8 cellular contexts compared by ENCODE assay signal in the genomic region with DNA sequence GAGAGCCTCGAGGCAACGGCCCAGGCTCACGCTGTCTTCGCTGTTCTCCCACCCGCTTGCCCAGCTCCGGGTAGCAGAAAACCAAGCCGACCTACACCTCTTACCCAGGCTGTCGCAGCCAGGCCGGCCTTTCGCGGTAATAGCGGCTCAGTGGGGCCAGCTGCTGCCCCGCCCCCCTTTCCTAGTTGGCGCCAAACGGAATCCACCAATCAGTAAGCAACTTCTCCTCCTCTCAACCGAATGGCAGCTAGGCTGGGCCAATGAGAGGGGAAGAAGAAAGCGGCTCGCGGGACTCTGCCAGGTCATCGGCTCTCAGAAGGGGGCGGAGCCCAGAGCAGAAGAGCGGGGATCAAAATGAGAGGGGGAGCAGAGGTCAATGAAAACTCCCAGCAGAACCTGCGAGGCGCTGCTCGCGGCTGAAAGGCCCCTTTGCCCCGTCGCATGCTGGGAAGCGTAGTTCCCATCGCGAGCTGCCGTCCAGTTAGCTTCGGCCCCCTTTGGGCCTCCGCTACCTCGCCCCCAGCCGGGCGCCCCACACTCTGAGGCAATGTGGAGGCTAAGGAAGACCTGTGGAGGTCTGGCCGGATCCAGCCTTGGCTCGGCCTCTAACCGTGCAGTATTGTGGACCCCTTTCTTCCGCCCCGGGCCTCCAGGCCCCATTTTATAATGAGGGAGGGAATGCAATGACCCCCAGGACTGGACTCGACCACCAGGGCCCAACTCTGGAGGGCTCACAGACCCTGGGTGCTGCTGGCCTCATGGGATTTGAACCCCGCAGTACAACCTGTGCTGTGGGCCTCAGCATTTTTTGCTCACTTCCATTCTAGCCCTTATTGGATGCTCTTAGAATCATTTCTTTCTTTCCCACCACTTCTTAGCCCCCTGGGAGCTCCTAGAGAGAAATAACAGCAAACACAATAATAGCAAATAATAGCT. TPM values are rescaled to one million over a fixed set of nuclear protein-coding genes. Genes with fewer than 3 reads are reported as not detected.
DNase-seq lines count a peak whose midpoint lies in the region; ATAC-seq and TF ChIP-seq lines count a peak whose summit lies in the region.

Gene CDC25A, minus strand, starts transcription at position 152 of the 936 bp plus-strand sequence. CDS start 470 bp downstream, outside the sequence.

- H3K4me3 ChIP-seq in H7 (ENCODE audit: insufficient read depth, low read depth, low read length) (peak within 1 kb of the TSS; percentile 94), fibroblast of pulmonary artery (replicated peaks; ENCODE audit: low read depth, low read length) (peak within 1 kb of the TSS; percentile 79)

- TF ChIP-seq CTCF in fibroblast of pulmonary artery (IDR thresholded peaks at IDR 0.05; ENCODE audit: low read length, missing control alignments): no peak

- H3K4me1 Mint-ChIP-seq in natural killer cell treated with Interleukin-12 subunit alpha and Interleukin-12 subunit beta and Interleukin-15 and Interleukin-18, amount 100 ng/mL, for 72 hours (ENCODE audit: low read depth in 2 of 2): peaks cover 9 to 24% of the 10 kb centered on the region in 2 donors

- H3K36me3 ChIP-seq in H7 (replicated peaks; ENCODE audit: control insufficient read depth, insufficient read depth, low read length): peaks cover 23% of the 10 kb centered on the region

- DNase-seq in ELF-1 (ENCODE audit: low read depth, low spot score): peak; percentile 100
- DNase-seq in H7: peak; percentile 97
- peak; percentile 99 for DNase-seq in M059J (ENCODE audit: low read depth)
- peak; percentile 97 to 99 for DNase-seq in SHP77 (lab: John Stamatoyannopoulos, UW)
- peak; percentile 92 for DNase-seq in activated effector memory CD4-positive, alpha-beta T cell treated with Interleukin-2 at 50 U/mL for 16 hours
- peak; percentile 99 for DNase-seq in fibroblast of pulmonary artery (ENCODE audit: low read depth)
- peak; percentile 96 for DNase-seq in natural killer cell treated with Interleukin-12 subunit alpha and Interleukin-12 subunit beta and Interleukin-15 and Interleukin-18, amount 100 ng/mL, for 72 hours (ENCODE audit: low spot score)
- peak; percentile 93 for DNase-seq in stimulated activated naive CD8-positive, alpha-beta T cell treated with anti-CD3 and anti-CD28 coated beads, Interleukin-15, Interleukin-2, amounts not matched to agents 100 U/mL and 50 U/mL, for 24 hours

- no peaks in the 10 kb centered on the region for H3K9me3 Mint-ChIP-seq in natural killer cell treated with Interleukin-12 subunit alpha and Interleukin-12 subunit beta and Interleukin-15 and Interleukin-18, amount 100 ng/mL, for 72 hours

- peak within 1 kb of the TSS; percentile 94 for H3K4me3 Mint-ChIP-seq in natural killer cell treated with Interleukin-12 subunit alpha and Interleukin-12 subunit beta and Interleukin-15 and Interleukin-18, amount 100 ng/mL, for 72 hours

- H3K27me3 ChIP-seq in H7 (ENCODE audit: control insufficient read depth, insufficient read depth, low read length): no peaks in the 10 kb centered on the region

- H3K36me3 Mint-ChIP-seq in natural killer cell treated with Interleukin-12 subunit alpha and Interleukin-12 subunit beta and Interleukin-15 and Interleukin-18, amount 100 ng/mL, for 72 hours: peaks cover 9% of the 10 kb centered on the region

- peak within 1 kb of the TSS; percentile 77 to 80 for H3K27ac Mint-ChIP-seq in natural killer cell treated with Interleukin-12 subunit alpha and Interleukin-12 subunit beta and Interleukin-15 and Interleukin-18, amount 100 ng/mL, for 72 hours

- no peaks in the 10 kb centered on the region for H3K27me3 Mint-ChIP-seq in natural killer cell treated with Interleukin-12 subunit alpha and Interleukin-12 subunit beta and Interleukin-15 and Interleukin-18, amount 100 ng/mL, for 72 hours

- peak; percentile 99 for ATAC-seq in natural killer cell treated with Interleukin-12 subunit alpha and Interleukin-12 subunit beta and Interleukin-15 and Interleukin-18, amount 100 ng/mL, for 72 hours
- ATAC-seq in stimulated activated naive CD8-positive, alpha-beta T cell treated with anti-CD3 and anti-CD28 coated beads, Interleukin-15, Interleukin-2, amounts not matched to agents 100 U/mL and 50 U/mL, for 24 hours: peak; percentile 99

RNA-seq across cellular contexts. Expression of gene CDC25A, which starts in this region (rescaled TPM):
- total RNA-seq in H7 (2014; rRNA removed; shearing (Covaris generic)): 72.3 and 79.1 TPM in 2 replicates
- total RNA-seq in M059J (2014; rRNA removed; shearing (Covaris generic)): 8.9 and 16.5 TPM in 2 replicates
- 10 to 100 TPM; 35.8 to 76.7 TPM for total RNA-seq in natural killer cell treated with Interleukin-12 subunit alpha and Interleukin-12 subunit beta and Interleukin-15 and Interleukin-18, amount 100 ng/mL, for 72 hours

Comparison
In these comparisons a context has a peak if more than half of its experiments do, and no peak if none do; other contexts are left out.
1. Peak in every context shown above with its lines: DNase-seq, ATAC-seq and H3K4me3 ChIP-seq.